Comparison of ENCODE assay signal across 21 cellular contexts in the genomic region with DNA sequence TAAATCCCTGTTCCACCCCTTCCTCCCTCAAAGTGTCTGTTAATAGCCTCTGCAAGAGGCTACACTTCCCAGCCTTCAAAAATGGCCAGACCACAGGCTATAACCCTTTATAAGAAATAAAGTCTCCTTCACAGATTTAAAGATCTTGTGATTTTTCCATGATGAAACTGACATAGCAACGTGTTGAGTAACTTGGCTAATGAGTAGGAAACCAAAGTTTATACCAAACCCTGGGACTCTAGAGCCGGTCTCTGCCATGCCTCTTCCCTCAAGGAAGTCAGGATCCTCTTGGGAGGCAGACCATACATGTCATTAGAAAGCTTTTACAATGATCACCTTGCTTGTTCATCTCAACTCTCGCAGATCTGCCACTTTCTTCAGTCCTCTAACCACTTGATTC. TPM values are rescaled to one million over a fixed set of nuclear protein-coding genes. Genes with fewer than 3 reads are reported as not detected.
"Had no signal": no experiment of that assay in that cellular context is flagged by ENCODE, and none has a peak within 500 bp of the region (broad histone marks: within the 10 kb centered on the region; RNA-seq: fewer than 3 reads in every experiment).

No MANE protein-coding gene starts in this region.

- H3K4me3 ChIP-seq: SJSA1, SK-N-MC had no signal

- H3K27ac ChIP-seq: SJSA1, SK-N-MC had no signal

- DNase-seq: IMR-90, Kasumi-1, KG1, MM.1S, NCI-H1092 treated with DMSO at 0.1 percent for 48 hours, NCI-H1436, NCI-H187, NCI-H2029, NCI-H2081 treated with DMSO at 0.1 percent for 48 hours, NCI-H2227 treated with DMSO at 0.1 percent for 48 hours, NCI-H524, NCI-H526 treated with DMSO at 0.1 percent for 48 hours, NCI-H748 treated with DMSO at 0.1 percent for 48 hours, Right ventricle myocardium superior, RPMI8226, SIG-M5 had no signal

- ATAC-seq: HepG2 had no signal

- FAIRE-seq: HepG2, RCC 7860 had no signal

- H3K4me1 ChIP-seq: SJSA1 had no signal

- H3K36me3 ChIP-seq: SJSA1 had no signal

RNA-seq across cellular contexts. Expression of a gene that starts 44.4 kb away (rescaled TPM):
- total RNA-seq: HepG2, IMR-90, NCI-H460, Right ventricle myocardium superior, SJSA1 had no signal
- polyA plus RNA-seq: HepG2, IMR-90 had no signal
